8 cellular contexts compared by ENCODE assay signal in the genomic region with DNA sequence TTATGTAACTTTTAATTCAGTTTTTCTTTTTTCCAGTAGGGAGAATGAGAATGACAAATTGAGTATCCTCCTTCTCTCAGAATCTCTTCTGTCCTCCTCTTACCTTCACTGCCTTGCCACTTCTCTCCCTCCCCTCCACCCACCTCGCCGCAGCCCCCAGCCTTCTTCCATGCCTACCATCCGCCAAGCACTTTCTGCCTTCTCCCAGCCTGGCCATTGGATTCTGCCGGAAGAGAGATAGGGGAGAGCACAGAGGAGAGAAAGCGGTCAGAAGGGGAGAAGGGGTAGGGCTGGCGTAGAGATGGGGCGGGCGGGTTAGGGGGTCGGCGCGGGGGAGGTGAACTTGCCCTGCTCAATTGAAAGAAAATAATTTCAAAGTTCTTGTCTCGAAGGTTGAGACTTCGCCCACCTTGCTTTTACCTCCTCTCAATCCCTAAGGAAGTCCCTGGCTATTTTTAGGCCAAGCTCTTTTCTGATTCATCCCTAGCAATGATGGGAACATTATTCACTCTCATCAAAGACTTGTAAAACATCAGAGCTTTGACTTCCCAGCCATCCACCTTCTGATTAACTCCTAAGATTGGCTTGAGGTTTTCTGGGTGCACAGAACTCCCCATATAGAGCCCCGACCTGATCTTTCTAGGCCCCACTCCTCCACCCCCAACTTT. TPM values are rescaled to one million over a fixed set of nuclear protein-coding genes. Genes with fewer than 3 reads are reported as not detected.
A peak's percentile ranks its signal among the peaks of the same experiment; 100 is the strongest.
DNase-seq lines count a peak whose midpoint lies in the region; ATAC-seq and TF ChIP-seq lines count a peak whose summit lies in the region.

No MANE protein-coding gene starts in this region.

- H3K27me3 Mint-ChIP-seq in MCF 10A (ENCODE audit: insufficient read depth, unreplicated experiment) (no peaks in the 10 kb centered on the region), memory B cell (peaks cover 16% of the 10 kb centered on the region)

- H3K27ac ChIP-seq in ACC112 (ENCODE audit: low read depth, low read length), result peak overlapping the region; percentile 39; the same call in 1 of the 2 replicates
- peak overlapping the region; percentile 6; the same call in 1 of the 2 replicates for H3K27ac ChIP-seq in HUES6 (ENCODE audit: low read depth, low read length)
- H3K27ac ChIP-seq in uterus, result no peak overlapping the region

- H3K27me3 ChIP-seq in ACC112 (ENCODE audit: insufficient read depth, low read length) (no peaks in the 10 kb centered on the region), HUES6 (ENCODE audit: control insufficient read depth, insufficient read depth, low read length) (peaks cover 15% of the 10 kb centered on the region), uterus (no peaks in the 10 kb centered on the region)

- H3K9me3 ChIP-seq in HUES6 (ENCODE audit: control insufficient read depth, insufficient read depth, low read depth, low read length) (no peaks in the 10 kb centered on the region), uterus (no peaks in the 10 kb centered on the region)

- H3K9ac ChIP-seq in HUES6 (ENCODE audit: low read length), result peak overlapping the region; percentile 85

- DNase-seq in MCF 10A (ENCODE audit: unreplicated experiment) (peak; percentile 61), memory B cell (ENCODE audit: low spot score in 2 of 2) (no peak), uterus (no peak), HUDEP-2 (lab: John Stamatoyannopoulos, UW; ENCODE audit: unreplicated experiment in 76 of 76) (no peak)

- no peak for TF ChIP-seq POLR2A in uterus (IDR thresholded peaks at IDR 0.05)

- ATAC-seq in memory B cell (ENCODE audit: low read depth) (no peak), GM19397 (IDR thresholded peaks at IDR 0.05; ENCODE audit: unreplicated experiment) (no peak), GM19452 (IDR thresholded peaks at IDR 0.05; ENCODE audit: unreplicated experiment) (no peak)

- H3K4me3 Mint-ChIP-seq in MCF 10A (ENCODE audit: unreplicated experiment), result peak overlapping the region; percentile 90
- H3K4me3 Mint-ChIP-seq in memory B cell, result peak overlapping the region; percentile 88

- H3K4me3 ChIP-seq in ACC112 (ENCODE audit: low read depth, low read length) (peak overlapping the region; percentile 83), HUES6 (ENCODE audit: low read depth, low read length) (peak overlapping the region; percentile 86), uterus (peak overlapping the region; percentile 40 to 47)

- H3K36me3 ChIP-seq in ACC112 (ENCODE audit: insufficient read depth, low read length), result no peaks in the 10 kb centered on the region
- no peaks in the 10 kb centered on the region for H3K36me3 ChIP-seq in HUES6 (ENCODE audit: control insufficient read depth, insufficient read depth, low read length)
- H3K36me3 ChIP-seq in uterus, result no peaks in the 10 kb centered on the region

- POLR2A ChIA-PET in MCF 10A (lab: Yijun Ruan, JAX), result interaction anchor here (0.5 to 2.0 kb wide), 11 partner anchors 8 to 238 kb away, joined by 3 to 11 read pairs (median 4); a partner anchor contains a TSS

- CTCF ChIA-PET in MCF 10A (lab: Yijun Ruan, JAX), result interaction anchor here (1.6 kb wide), 1 partner anchor 43 kb away, joined by 6 read pairs; no protein-coding TSS in a partner anchor

- intact Hi-C loops in MCF 10A (cut with micrococcal nuclease), result loop anchor here (1.0 to 2.0 kb wide), 4 partner anchors 12 to 98 kb away; no protein-coding TSS in a partner anchor
- intact Hi-C loops in uterus (cut with DNase I; ENCODE audit: low total_unique reads), result no loop called here

- H3K4me1 ChIP-seq in ACC112 (ENCODE audit: control insufficient read depth, insufficient read depth, low read length, unreplicated experiment) (peaks cover 14% of the 10 kb centered on the region), HUES6 (ENCODE audit: control insufficient read depth, insufficient read depth, low read length) (peaks cover 32% of the 10 kb centered on the region), uterus (no peaks in the 10 kb centered on the region)

- no peaks in the 10 kb centered on the region for H3K9me3 Mint-ChIP-seq in MCF 10A (ENCODE audit: unreplicated experiment)
- no peaks in the 10 kb centered on the region for H3K9me3 Mint-ChIP-seq in memory B cell

- H3K79me2 ChIP-seq in ACC112 (ENCODE audit: control insufficient read depth, insufficient read depth, low read length, unreplicated experiment), result peaks cover 13% of the 10 kb centered on the region

- H3K27ac Mint-ChIP-seq in MCF 10A (ENCODE audit: low read depth, unreplicated experiment), result peak overlapping the region; percentile 96
- no peak overlapping the region for H3K27ac Mint-ChIP-seq in memory B cell

- H3K4me1 Mint-ChIP-seq in MCF 10A (ENCODE audit: insufficient read depth, unreplicated experiment) (peaks cover 25% of the 10 kb centered on the region), memory B cell (peaks cover 6% of the 10 kb centered on the region)

- peaks cover 21% of the 10 kb centered on the region for H3K36me3 Mint-ChIP-seq in MCF 10A (ENCODE audit: insufficient read depth, unreplicated experiment)
- no peaks in the 10 kb centered on the region for H3K36me3 Mint-ChIP-seq in memory B cell

- H2AFZ ChIP-seq in ACC112 (ENCODE audit: low read length, unreplicated experiment), result peak overlapping the region; percentile 78

- no peak for TF ChIP-seq CTCF in MCF 10A (IDR thresholded peaks at IDR 0.05; ENCODE audit: unreplicated experiment)
- TF ChIP-seq CTCF in uterus (IDR thresholded peaks at IDR 0.05), result no peak

- no TSS peak for BruUV-seq in MCF 10A (replicated peaks; lab: Mats Ljungman, UMichigan)

RNA-seq across cellular contexts. Expression of a gene that starts 0.8 kb away (rescaled TPM):
- total RNA-seq in MCF 10A (2022), result 10.4 and 16.1 TPM in 2 replicates
- 1 to 10 TPM in 2 of 4 donors, under 1 TPM in 2; 0.51 to 4.4 (median 1.5) TPM for total RNA-seq in uterus

RNA-seq across cellular contexts. Expression of a gene that starts 46.1 kb away (rescaled TPM):
- total RNA-seq in MCF 10A (2022) (0.29 and 0.63 TPM in 2 replicates), uterus (under 1 TPM in 1 of 4 donors, not detected in 3; 0.14 TPM)

RNA-seq across cellular contexts. Expression of a gene that starts 52.5 kb away (rescaled TPM):
- 0.22 TPM in 1 of 2 replicates, not detected in the other for total RNA-seq in MCF 10A (2022)
- total RNA-seq in uterus, result not detected

Comparison
In these comparisons a context has a peak if more than half of its experiments do, and no peak if none do; other contexts are left out.
1. H3K27ac ChIP-seq: peak in ACC112 (single experiment) and HUES6 (single experiment); none in uterus (0 of 2).
2. Peak in every context shown above with its lines, with median percentiles within 50 percentile points of each other: H3K4me3 ChIP-seq.